ENCODE assay signal across 10 cellular contexts in the genomic region with DNA sequence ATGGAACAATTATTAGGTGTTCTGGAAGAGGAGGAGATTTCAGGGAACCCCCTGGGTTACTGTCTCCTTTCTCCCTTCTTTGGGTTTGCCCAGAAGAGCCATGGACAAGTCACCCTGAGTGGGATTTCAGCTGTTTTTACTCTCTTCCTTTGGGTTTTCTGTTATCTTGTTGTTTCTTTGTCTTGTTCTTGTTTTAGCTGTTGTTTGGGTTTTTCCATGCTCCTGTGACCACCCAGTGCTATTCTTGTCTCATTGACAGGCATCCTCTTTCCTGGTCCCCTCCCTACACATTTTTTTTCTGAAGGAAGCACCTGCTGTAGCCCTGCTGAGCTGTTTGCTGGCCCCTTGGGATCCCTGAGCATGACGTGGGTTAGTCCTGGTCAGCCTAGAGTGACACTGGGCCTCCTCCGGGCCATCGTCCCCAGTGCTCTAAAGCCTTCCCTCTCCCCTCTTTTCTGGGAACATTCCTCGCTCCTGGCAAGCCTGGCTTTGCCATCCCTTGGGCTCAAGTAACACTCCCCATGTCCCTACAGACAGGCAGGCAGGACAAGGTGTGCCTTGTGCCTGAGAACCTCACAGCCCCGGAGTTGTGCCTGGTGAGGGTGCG. TPM values are rescaled to one million over a fixed set of nuclear protein-coding genes. Genes with fewer than 3 reads are reported as not detected.
A peak's percentile ranks its signal among the peaks of the same experiment; 100 is the strongest.
DNase-seq lines count a peak whose midpoint lies in the region; ATAC-seq and TF ChIP-seq lines count a peak whose summit lies in the region.
"Had no signal": no experiment of that assay in that cellular context is flagged by ENCODE, and none has a peak within 500 bp of the region (broad histone marks: within the 10 kb centered on the region; RNA-seq: fewer than 3 reads in every experiment).

No MANE protein-coding gene starts in this region.

- H3K9me3 ChIP-seq in Karpas-422 (ENCODE audit: low read length): no peaks in the 10 kb centered on the region

- no peaks in the 10 kb centered on the region for H4K20me1 ChIP-seq in Karpas-422 (ENCODE audit: insufficient read depth, low read depth, low read length)

- no peaks in the 10 kb centered on the region for H3K9me3 Mint-ChIP-seq in natural killer cell treated with Interleukin-12 subunit alpha and Interleukin-12 subunit beta and Interleukin-15 and Interleukin-18, amount 100 ng/mL, for 72 hours
- H3K9me3 Mint-ChIP-seq in natural killer cell (no peaks in the 10 kb centered on the region), endothelial cell (ENCODE audit: unreplicated experiment) (no peaks in the 10 kb centered on the region)
- H3K9me3 Mint-ChIP-seq: CD4-positive, CD25-positive, alpha-beta regulatory T cell had no signal

- H3K4me3 Mint-ChIP-seq in natural killer cell treated with Interleukin-12 subunit alpha and Interleukin-12 subunit beta and Interleukin-15 and Interleukin-18, amount 100 ng/mL, for 72 hours: peak overlapping the region; percentile 17
- no peak overlapping the region for H3K4me3 Mint-ChIP-seq in natural killer cell
- no peak overlapping the region for H3K4me3 Mint-ChIP-seq in endothelial cell (ENCODE audit: unreplicated experiment)

- intact Hi-C loops in natural killer cell (cut with micrococcal nuclease): no loop called here

- no peaks in the 10 kb centered on the region for H3K27me3 ChIP-seq in Karpas-422 (ENCODE audit: low read length)

- H3K27ac Mint-ChIP-seq in natural killer cell treated with Interleukin-12 subunit alpha and Interleukin-12 subunit beta and Interleukin-15 and Interleukin-18, amount 100 ng/mL, for 72 hours: peak overlapping the region in 1 of 2 donors; percentile 75
- H3K27ac Mint-ChIP-seq in natural killer cell: peak overlapping the region in 1 of 2 donors; percentile 25
- H3K27ac Mint-ChIP-seq in endothelial cell (ENCODE audit: unreplicated experiment): peak overlapping the region; percentile 67

- no peaks in the 10 kb centered on the region for H3K79me2 ChIP-seq in Karpas-422 (ENCODE audit: low read length)

- H3K4me1 Mint-ChIP-seq in natural killer cell treated with Interleukin-12 subunit alpha and Interleukin-12 subunit beta and Interleukin-15 and Interleukin-18, amount 100 ng/mL, for 72 hours (ENCODE audit: low read depth in 2 of 2): peaks cover 13 to 22% of the 10 kb centered on the region in 2 donors
- H3K4me1 Mint-ChIP-seq in natural killer cell (peaks cover 1 to 3% of the 10 kb centered on the region in 2 donors), endothelial cell (ENCODE audit: unreplicated experiment) (peaks cover 51% of the 10 kb centered on the region)

- ATAC-seq in natural killer cell treated with Interleukin-12 subunit alpha and Interleukin-12 subunit beta and Interleukin-15 and Interleukin-18, amount 100 ng/mL, for 72 hours: no peak
- ATAC-seq in natural killer cell: no peak
- peak; percentile 44 for ATAC-seq in HG03103 (IDR thresholded peaks at IDR 0.05; ENCODE audit: low read depth, unreplicated experiment)

- no peaks in the 10 kb centered on the region for H3K36me3 Mint-ChIP-seq in natural killer cell treated with Interleukin-12 subunit alpha and Interleukin-12 subunit beta and Interleukin-15 and Interleukin-18, amount 100 ng/mL, for 72 hours
- no peaks in the 10 kb centered on the region for H3K36me3 Mint-ChIP-seq in natural killer cell
- peaks cover 14% of the 10 kb centered on the region for H3K36me3 Mint-ChIP-seq in endothelial cell (ENCODE audit: low read depth, unreplicated experiment)
- H3K36me3 Mint-ChIP-seq: CD4-positive, CD25-positive, alpha-beta regulatory T cell had no signal

- no peak overlapping the region for H3K9ac ChIP-seq in Karpas-422 (ENCODE audit: low read length)

- H3K36me3 ChIP-seq in Karpas-422 (ENCODE audit: insufficient read depth, low read length): no peaks in the 10 kb centered on the region
- H3K36me3 ChIP-seq: WERI-Rb-1 had no signal

- no peak overlapping the region for H3K4me3 ChIP-seq in Karpas-422 (ENCODE audit: low read length)

- no peak for DNase-seq in natural killer cell treated with Interleukin-12 subunit alpha and Interleukin-12 subunit beta and Interleukin-15 and Interleukin-18, amount 100 ng/mL, for 72 hours (ENCODE audit: low spot score)
- no peak for DNase-seq in natural killer cell
- no peak for DNase-seq in endothelial cell (ENCODE audit: low spot score)
- no peak for DNase-seq in Karpas-422
- DNase-seq in DMS153 treated with DMSO at 0.1 percent for 48 hours (lab: John Stamatoyannopoulos, UW; ENCODE audit: unreplicated experiment): no peak
- no peak for DNase-seq in DMS53 treated with DMSO at 0.1 percent for 48 hours (lab: John Stamatoyannopoulos, UW; ENCODE audit: unreplicated experiment)
- no peak for DNase-seq in DMS153 (lab: John Stamatoyannopoulos, UW)
- DNase-seq: CD4-positive, CD25-positive, alpha-beta regulatory T cell; WERI-Rb-1 had no signal

- no peak overlapping the region for H3K4me2 ChIP-seq in Karpas-422 (ENCODE audit: low read depth, low read length, poor library complexity, severe bottlenecking)

- TF ChIP-seq CTCF in natural killer cell (IDR thresholded peaks at IDR 0.05): no peak
- no peak for TF ChIP-seq CTCF in endothelial cell (IDR thresholded peaks at IDR 0.05; ENCODE audit: unreplicated experiment)

- H3K27ac ChIP-seq in Karpas-422 (ENCODE audit: low read length): no peak overlapping the region
- H3K27ac ChIP-seq: WERI-Rb-1 had no signal

- H2AFZ ChIP-seq in Karpas-422 (ENCODE audit: low read length): no peak overlapping the region

- no peaks in the 10 kb centered on the region for H3K9me2 ChIP-seq in Karpas-422 (replicated peaks; ENCODE audit: insufficient read depth, low read length)

- H3K27me3 Mint-ChIP-seq in natural killer cell treated with Interleukin-12 subunit alpha and Interleukin-12 subunit beta and Interleukin-15 and Interleukin-18, amount 100 ng/mL, for 72 hours: peaks cover 4 to 11% of the 10 kb centered on the region in 2 donors
- H3K27me3 Mint-ChIP-seq in natural killer cell (ENCODE audit: low read depth in 2 of 2) (peaks cover 0 to 6% of the 10 kb centered on the region in 2 donors), endothelial cell (ENCODE audit: unreplicated experiment) (peaks cover 28% of the 10 kb centered on the region)

- peaks cover 9% of the 10 kb centered on the region for H3K4me1 ChIP-seq in Karpas-422 (ENCODE audit: low read length)

RNA-seq across cellular contexts. Expression of gene SH2D4B, which starts 3.5 kb away (rescaled TPM):
- under 1 TPM; 0.25 to 0.40 TPM for total RNA-seq in natural killer cell treated with Interleukin-12 subunit alpha and Interleukin-12 subunit beta and Interleukin-15 and Interleukin-18, amount 100 ng/mL, for 72 hours
- total RNA-seq in natural killer cell (under 1 TPM; 0.19 to 0.30 (median 0.27) TPM), endothelial cell (ENCODE audit: unreplicated experiment) (0.23 TPM)
- 0.07 TPM in 1 of 2 replicates, not detected in the other for total RNA-seq in Karpas-422 (2014; rRNA removed; shearing (Covaris generic); ENCODE audit: low replicate concordance)
